ENCODE assay signal across 10 cellular contexts in the genomic region with DNA sequence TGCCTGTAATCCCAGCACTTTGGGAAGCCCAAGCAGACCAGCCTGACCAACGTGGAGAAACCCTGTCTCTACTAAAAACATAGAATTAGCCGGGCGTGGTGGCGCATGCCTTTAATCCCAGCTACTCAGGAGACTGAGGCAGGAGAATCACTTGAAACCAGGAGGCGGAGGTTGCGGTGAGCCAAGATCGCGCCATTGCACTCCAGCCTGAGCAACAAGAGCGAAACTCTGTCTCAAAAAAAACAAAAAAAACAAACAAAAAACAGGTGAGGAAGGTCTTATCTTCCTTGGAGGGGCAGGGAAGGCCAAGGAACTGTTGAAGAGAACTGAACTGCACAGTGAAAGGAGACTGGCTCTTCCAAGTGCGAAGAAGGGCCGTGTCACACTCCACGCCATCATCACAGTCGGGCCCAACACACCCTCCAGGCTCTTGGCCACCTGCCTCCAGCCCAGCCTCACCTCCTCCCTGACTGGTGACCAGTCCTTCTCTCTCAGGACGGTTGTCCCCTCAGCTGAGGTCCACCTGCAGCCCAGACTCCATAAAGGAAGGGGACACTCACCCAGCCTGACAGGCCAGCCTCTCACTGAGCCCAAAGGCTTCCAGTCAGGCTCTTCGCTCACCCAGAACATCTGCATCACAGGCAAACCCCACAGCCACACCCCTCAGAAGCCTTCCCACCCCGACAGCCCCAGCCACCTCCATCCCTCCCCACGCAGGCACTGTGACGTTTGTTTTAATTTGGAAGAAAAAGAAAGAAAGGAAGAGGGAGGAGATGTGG. TPM values are rescaled to one million over a fixed set of nuclear protein-coding genes. Genes with fewer than 3 reads are reported as not detected.
DNase-seq lines count a peak whose midpoint lies in the region; ATAC-seq, FAIRE-seq and TF ChIP-seq lines count a peak whose summit lies in the region.
"Had no signal": no experiment of that assay in that cellular context is flagged by ENCODE, and none has a peak within 500 bp of the region (broad histone marks: within the 10 kb centered on the region; RNA-seq: fewer than 3 reads in every experiment).

No MANE protein-coding gene starts in this region.

- ATAC-seq in stimulated activated effector memory CD8-positive, alpha-beta T cell treated with anti-CD3 and anti-CD28 coated beads, Interleukin-12 subunit alpha, Interleukin-12 subunit beta, amount 100 ng/mL, for 72 hours = peak; percentile 11
- no peak for ATAC-seq in upper lobe of right lung

- H3K9ac ChIP-seq in neural progenitor cell = no peak overlapping the region

- intact Hi-C loops in upper lobe of right lung (cut with DNase I) = no loop called here

- H3K27ac ChIP-seq in caudate nucleus (ENCODE audit: low read depth, low read length) (peak overlapping the region; percentile 84), neural progenitor cell (no peak overlapping the region), upper lobe of right lung (no peak overlapping the region)
- H3K27ac ChIP-seq: RWPE1 had no signal

- H4K20me1 ChIP-seq in neural progenitor cell (ENCODE audit: low read depth) = no peaks in the 10 kb centered on the region

- H3K9me3 Mint-ChIP-seq in stimulated activated effector memory CD8-positive, alpha-beta T cell treated with anti-CD3 and anti-CD28 coated beads, Interleukin-12 subunit alpha, Interleukin-12 subunit beta, amount 100 ng/mL, for 72 hours = no peaks in the 10 kb centered on the region
- no peaks in the 10 kb centered on the region for H3K9me3 Mint-ChIP-seq in neural progenitor cell

- no peaks in the 10 kb centered on the region for H3K27me3 Mint-ChIP-seq in neural progenitor cell (ENCODE audit: insufficient read depth, low read depth)

- H3K4me1 ChIP-seq in neural progenitor cell = peaks cover 2% of the 10 kb centered on the region
- H3K4me1 ChIP-seq in upper lobe of right lung = peaks cover 29% of the 10 kb centered on the region

- H3K36me3 Mint-ChIP-seq in stimulated activated effector memory CD8-positive, alpha-beta T cell treated with anti-CD3 and anti-CD28 coated beads, Interleukin-12 subunit alpha, Interleukin-12 subunit beta, amount 100 ng/mL, for 72 hours = peaks cover 99% of the 10 kb centered on the region
- H3K36me3 Mint-ChIP-seq in neural progenitor cell = no peaks in the 10 kb centered on the region

- peaks cover 68% of the 10 kb centered on the region for H3K4me1 Mint-ChIP-seq in stimulated activated effector memory CD8-positive, alpha-beta T cell treated with anti-CD3 and anti-CD28 coated beads, Interleukin-12 subunit alpha, Interleukin-12 subunit beta, amount 100 ng/mL, for 72 hours
- peaks cover 27% of the 10 kb centered on the region for H3K4me1 Mint-ChIP-seq in neural progenitor cell

- H3K4me2 ChIP-seq in neural progenitor cell = no peak overlapping the region

- no peak overlapping the region for H2AFZ ChIP-seq in neural progenitor cell (replicated peaks)

- no peaks in the 10 kb centered on the region for H3F3A ChIP-seq in neural progenitor cell (ENCODE audit: low read depth)

- H3K4me3 Mint-ChIP-seq in stimulated activated effector memory CD8-positive, alpha-beta T cell treated with anti-CD3 and anti-CD28 coated beads, Interleukin-12 subunit alpha, Interleukin-12 subunit beta, amount 100 ng/mL, for 72 hours = peak overlapping the region; percentile 93
- no peak overlapping the region for H3K4me3 Mint-ChIP-seq in neural progenitor cell

- FAIRE-seq in GM19239 (lab: Jason Lieb, UNC) = peak; percentile 55

- no peak overlapping the region for H3K4me3 ChIP-seq in neural progenitor cell
- H3K4me3 ChIP-seq in upper lobe of right lung = no peak overlapping the region

- H3K36me3 ChIP-seq in neural progenitor cell = no peaks in the 10 kb centered on the region
- H3K36me3 ChIP-seq in upper lobe of right lung = no peaks in the 10 kb centered on the region

- no peaks in the 10 kb centered on the region for H3K79me2 ChIP-seq in neural progenitor cell (ENCODE audit: low read depth)

- H3K27me3 ChIP-seq in neural progenitor cell (no peaks in the 10 kb centered on the region), upper lobe of right lung (no peaks in the 10 kb centered on the region)

- no peak for TF ChIP-seq CTCF in neural progenitor cell (IDR thresholded peaks at IDR 0.05)
- no peak for TF ChIP-seq CTCF in upper lobe of right lung (IDR thresholded peaks at IDR 0.05)

- DNase-seq in GM19239 (ENCODE audit: insufficient read length, low spot score) (no peak), caudate nucleus (lab: John Stamatoyannopoulos, UW) (no peak), HuH-7 (ENCODE audit: low spot score) (no peak), neural progenitor cell (ENCODE audit: low spot score) (no peak), NCI-H146 (lab: John Stamatoyannopoulos, UW) (no peak), upper lobe of right lung (no peak)
- peak; percentile 54 for DNase-seq in activated CD4-positive, alpha-beta T cell treated with anti-CD3 and anti-CD28 coated beads for 48 hours
- no peak for DNase-seq in stimulated activated effector memory CD8-positive, alpha-beta T cell treated with anti-CD3 and anti-CD28 coated beads, Interleukin-12 subunit alpha, Interleukin-12 subunit beta, amount 100 ng/mL, for 72 hours (ENCODE audit: low spot score in 2 of 2)
- DNase-seq: NCI-H187 treated with DMSO at 0.1 percent for 48 hours had no signal

- peak overlapping the region; percentile 98 for H3K27ac Mint-ChIP-seq in stimulated activated effector memory CD8-positive, alpha-beta T cell treated with anti-CD3 and anti-CD28 coated beads, Interleukin-12 subunit alpha, Interleukin-12 subunit beta, amount 100 ng/mL, for 72 hours
- no peak overlapping the region for H3K27ac Mint-ChIP-seq in neural progenitor cell

- H3K9me3 ChIP-seq in neural progenitor cell (ENCODE audit: low read depth) = no peaks in the 10 kb centered on the region
- H3K9me3 ChIP-seq in upper lobe of right lung = no peaks in the 10 kb centered on the region

RNA-seq across cellular contexts. Expression of a gene that starts 4.1 kb away (rescaled TPM):
- total RNA-seq in neural progenitor cell (ENCODE audit: low replicate concordance) = 0.03 TPM in 1 of 2 replicates, not detected in the other
- total RNA-seq in upper lobe of right lung = 2.1 TPM
